ENCODE assay signal across 12 cellular contexts in the genomic region with DNA sequence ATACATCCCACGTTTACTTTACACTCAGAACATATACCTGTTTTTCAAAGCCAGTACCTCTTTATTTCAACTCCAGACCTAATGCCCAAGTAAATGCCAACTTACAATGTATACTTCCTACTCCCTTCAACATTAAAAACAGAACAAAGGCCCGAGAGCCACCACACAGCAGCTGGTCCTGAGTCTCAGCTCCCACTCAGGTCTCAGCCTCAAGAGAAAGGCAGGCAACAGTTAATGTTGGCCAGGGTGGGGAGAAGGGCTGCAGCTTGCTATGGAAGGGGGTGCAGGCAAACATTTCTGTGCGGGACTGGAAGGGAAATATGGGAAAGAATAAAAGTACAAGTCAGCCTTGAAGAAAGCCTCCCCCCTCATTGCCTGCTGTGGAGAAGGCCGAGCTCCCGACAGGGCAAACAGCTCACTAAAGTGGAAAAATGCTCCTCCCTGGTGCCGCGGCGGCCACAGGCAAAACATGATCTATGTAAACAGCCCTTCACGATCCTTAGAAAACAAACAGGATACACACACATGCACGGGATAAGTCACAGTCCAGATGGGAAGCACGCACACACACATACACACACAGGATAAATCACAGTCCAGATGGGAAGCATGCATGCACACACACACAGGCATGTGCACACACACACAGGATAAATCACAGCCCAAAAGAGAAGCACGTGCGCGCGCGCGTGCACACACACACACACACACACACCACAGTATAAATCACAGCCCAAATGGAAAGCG.
DNase-seq lines count a peak whose midpoint lies in the region; ATAC-seq and TF ChIP-seq lines count a peak whose summit lies in the region.
"Had no signal": no experiment of that assay in that cellular context is flagged by ENCODE, and none has a peak within 500 bp of the region (broad histone marks: within the 10 kb centered on the region; RNA-seq: fewer than 3 reads in every experiment).

No MANE protein-coding gene starts in this region.

- DNase-seq in DMS79 treated with DMSO at 0.1 percent for 48 hours (lab: John Stamatoyannopoulos, UW): peak; percentile 5
- DNase-seq in DMS79 (lab: John Stamatoyannopoulos, UW): no peak
- DNase-seq in NCI-H2227 (lab: John Stamatoyannopoulos, UW; ENCODE audit: unreplicated experiment): peak; percentile 46
- DNase-seq in glutamatergic neuron: no peak
- DNase-seq in stimulated activated effector memory CD8-positive, alpha-beta T cell treated with anti-CD3 and anti-CD28 coated beads, Interleukin-12 subunit alpha, Interleukin-12 subunit beta, amount 100 ng/mL, for 72 hours (ENCODE audit: low spot score in 2 of 2): no peak
- DNase-seq in T-helper 9 cell: no peak
- DNase-seq in NCI-H2196 treated with DMSO at 0.1 percent for 48 hours (lab: John Stamatoyannopoulos, UW; ENCODE audit: unreplicated experiment): no peak
- no peak for DNase-seq in T-helper 1 cell
- DNase-seq: NCI-H1105, substantia nigra, WERI-Rb-1 had no signal

- H3K27ac Mint-ChIP-seq in glutamatergic neuron (ENCODE audit: unreplicated experiment): peak overlapping the region; percentile 19
- peak overlapping the region; percentile 76 for H3K27ac Mint-ChIP-seq in stimulated activated effector memory CD8-positive, alpha-beta T cell treated with anti-CD3 and anti-CD28 coated beads, Interleukin-12 subunit alpha, Interleukin-12 subunit beta, amount 100 ng/mL, for 72 hours
- H3K27ac Mint-ChIP-seq: activated naive CD8-positive, alpha-beta T cell had no signal

- no peak for ATAC-seq in stimulated activated effector memory CD8-positive, alpha-beta T cell treated with anti-CD3 and anti-CD28 coated beads, Interleukin-12 subunit alpha, Interleukin-12 subunit beta, amount 100 ng/mL, for 72 hours

- peaks cover 18% of the 10 kb centered on the region for H3K36me3 Mint-ChIP-seq in glutamatergic neuron (ENCODE audit: unreplicated experiment)
- peaks cover 4% of the 10 kb centered on the region for H3K36me3 Mint-ChIP-seq in stimulated activated effector memory CD8-positive, alpha-beta T cell treated with anti-CD3 and anti-CD28 coated beads, Interleukin-12 subunit alpha, Interleukin-12 subunit beta, amount 100 ng/mL, for 72 hours
- H3K36me3 Mint-ChIP-seq: activated naive CD8-positive, alpha-beta T cell had no signal

- peak overlapping the region; percentile 32 for H3K4me3 Mint-ChIP-seq in glutamatergic neuron (ENCODE audit: unreplicated experiment)
- no peak overlapping the region for H3K4me3 Mint-ChIP-seq in stimulated activated effector memory CD8-positive, alpha-beta T cell treated with anti-CD3 and anti-CD28 coated beads, Interleukin-12 subunit alpha, Interleukin-12 subunit beta, amount 100 ng/mL, for 72 hours

- H3K27me3 Mint-ChIP-seq in glutamatergic neuron (ENCODE audit: unreplicated experiment): peaks cover 12% of the 10 kb centered on the region

- peaks cover 8% of the 10 kb centered on the region for H3K9me3 Mint-ChIP-seq in glutamatergic neuron (ENCODE audit: unreplicated experiment)
- H3K9me3 Mint-ChIP-seq in stimulated activated effector memory CD8-positive, alpha-beta T cell treated with anti-CD3 and anti-CD28 coated beads, Interleukin-12 subunit alpha, Interleukin-12 subunit beta, amount 100 ng/mL, for 72 hours: no peaks in the 10 kb centered on the region

- no peak for TF ChIP-seq CTCF in glutamatergic neuron (IDR thresholded peaks at IDR 0.05; ENCODE audit: partially characterized antibody, unreplicated experiment)

- peaks cover 15% of the 10 kb centered on the region for H3K4me1 Mint-ChIP-seq in glutamatergic neuron (ENCODE audit: low read depth, unreplicated experiment)
- H3K4me1 Mint-ChIP-seq in stimulated activated effector memory CD8-positive, alpha-beta T cell treated with anti-CD3 and anti-CD28 coated beads, Interleukin-12 subunit alpha, Interleukin-12 subunit beta, amount 100 ng/mL, for 72 hours: peaks cover 50% of the 10 kb centered on the region

Comparison
In these comparisons a context has a peak if more than half of its experiments do, and no peak if none do; other contexts are left out.
1. DNase-seq: peak in DMS79 treated with DMSO at 0.1 percent for 48 hours (single experiment) and NCI-H2227 (single experiment); none in DMS79 (single experiment), glutamatergic neuron (single experiment), stimulated activated effector memory CD8-positive, alpha-beta T cell treated with anti-CD3 and anti-CD28 coated beads, Interleukin-12 subunit alpha, Interleukin-12 subunit beta, amount 100 ng/mL, for 72 hours (0 of 2), T-helper 9 cell (single experiment), NCI-H2196 treated with DMSO at 0.1 percent for 48 hours (single experiment) and T-helper 1 cell (0 of 5).